Comparison of ENCODE assay signal across 1 cellular context in the genomic region with DNA sequence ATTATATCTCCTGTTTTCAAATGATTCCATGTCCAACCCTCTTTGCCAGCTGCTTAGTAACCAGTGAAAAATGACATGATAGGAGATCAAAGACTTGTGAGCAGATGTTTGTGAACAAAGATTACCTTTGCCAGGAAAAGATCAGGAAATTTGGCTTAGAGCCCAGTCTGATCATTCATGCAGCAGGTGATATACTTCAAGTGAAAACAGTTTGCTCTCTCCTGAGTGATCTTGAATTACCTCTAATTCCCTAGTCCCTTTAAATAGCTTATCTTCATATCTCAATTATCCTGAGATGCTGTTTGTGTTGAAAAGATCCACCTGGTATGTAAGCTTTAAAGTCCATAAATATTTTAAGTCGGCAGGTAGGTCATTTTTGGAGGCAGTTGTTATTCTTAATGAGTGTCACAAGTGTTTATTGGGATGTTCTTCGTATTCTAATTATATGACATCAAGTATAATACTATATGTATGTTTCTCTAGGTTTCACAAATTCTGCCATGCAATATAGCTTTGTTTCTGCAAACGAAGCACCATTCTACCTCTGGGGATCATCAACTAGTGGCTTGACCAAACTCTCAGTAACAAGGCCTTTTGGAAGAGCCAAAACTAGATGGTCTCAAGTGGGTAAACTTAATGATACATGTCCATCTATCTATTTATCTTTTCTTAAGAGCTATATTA.
TF ChIP-seq lines count a peak whose summit lies in the region.

No MANE protein-coding gene starts in this region.

TF ChIP-seq in HepG2, 621 proteins besides CTCF, POLR2A, EP300 and RAD21 (continued from another document):
- TF ChIP-seq, protein P1, sequence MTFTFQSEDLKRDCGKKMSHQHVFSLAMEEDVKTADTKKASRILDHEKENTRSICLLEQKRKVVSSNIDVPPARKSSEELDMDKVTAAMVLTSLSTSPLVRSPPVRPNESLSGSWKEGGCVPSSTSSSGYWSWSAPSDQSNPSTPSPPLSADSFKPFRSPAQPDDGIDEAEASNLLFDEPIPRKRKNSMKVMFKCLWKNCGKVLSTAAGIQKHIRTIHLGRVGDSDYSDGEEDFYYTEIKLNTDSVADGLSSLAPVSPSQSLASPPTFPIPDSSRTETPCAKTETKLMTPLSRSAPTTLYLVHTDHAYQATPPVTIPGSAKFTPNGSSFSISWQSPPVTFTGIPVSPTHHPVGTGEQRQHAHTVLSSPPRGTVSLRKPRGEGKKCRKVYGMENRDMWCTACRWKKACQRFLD (CRISPR knock-in tag; IDR thresholded peaks at IDR 0.05; ENCODE audit: borderline replicate concordance), result no peak
- TF ChIP-seq ZNF24 (IDR thresholded peaks at IDR 0.05), result peak; percentile 50; the same call in 1 of the 2 replicates
- peak; percentile 98 for TF ChIP-seq HMG20A (CRISPR knock-in tag; IDR thresholded peaks at IDR 0.05; ENCODE audit: borderline replicate concordance)
- no peak for TF ChIP-seq PAWR (CRISPR knock-in tag; IDR thresholded peaks at IDR 0.05; ENCODE audit: borderline replicate concordance)
- peak; percentile 98 for TF ChIP-seq PAXIP1 (CRISPR knock-in tag; conservative IDR thresholded peaks at IDR 0.05)
- TF ChIP-seq ZNF776 (CRISPR knock-in tag; IDR thresholded peaks at IDR 0.05), result no peak
- TF ChIP-seq GZF1 (CRISPR knock-in tag; IDR thresholded peaks at IDR 0.05), result no peak
- no peak for TF ChIP-seq SPEN (CRISPR knock-in tag; IDR thresholded peaks at IDR 0.05; ENCODE audit: low read depth)
- TF ChIP-seq ZNF646 (CRISPR knock-in tag; IDR thresholded peaks at IDR 0.05), result no peak
- TF ChIP-seq JUNB (CRISPR knock-in tag; IDR thresholded peaks at IDR 0.05; ENCODE audit: borderline replicate concordance), result peak; percentile 77; the same call in 1 of the 2 replicates
- no peak for TF ChIP-seq ZNF138 (CRISPR knock-in tag; IDR thresholded peaks at IDR 0.05; ENCODE audit: low read depth)
- TF ChIP-seq, protein P2, sequence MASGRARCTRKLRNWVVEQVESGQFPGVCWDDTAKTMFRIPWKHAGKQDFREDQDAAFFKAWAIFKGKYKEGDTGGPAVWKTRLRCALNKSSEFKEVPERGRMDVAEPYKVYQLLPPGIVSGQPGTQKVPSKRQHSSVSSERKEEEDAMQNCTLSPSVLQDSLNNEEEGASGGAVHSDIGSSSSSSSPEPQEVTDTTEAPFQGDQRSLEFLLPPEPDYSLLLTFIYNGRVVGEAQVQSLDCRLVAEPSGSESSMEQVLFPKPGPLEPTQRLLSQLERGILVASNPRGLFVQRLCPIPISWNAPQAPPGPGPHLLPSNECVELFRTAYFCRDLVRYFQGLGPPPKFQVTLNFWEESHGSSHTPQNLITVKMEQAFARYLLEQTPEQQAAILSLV (CRISPR knock-in tag; IDR thresholded peaks at IDR 0.05; ENCODE audit: borderline replicate concordance), result no peak
- TF ChIP-seq KAT8 (CRISPR knock-in tag; IDR thresholded peaks at IDR 0.05), result peak; percentile 86
- TF ChIP-seq SNAPC5 (CRISPR knock-in tag; IDR thresholded peaks at IDR 0.05; ENCODE audit: borderline replicate concordance), result 0 out of 2 replicates have a peak, but pooled peaks have one; percentile 57
- no peak for TF ChIP-seq ZSCAN21 (CRISPR knock-in tag; IDR thresholded peaks at IDR 0.05; ENCODE audit: borderline replicate concordance)
- peak; percentile 94 for TF ChIP-seq DNMT3B (CRISPR knock-in tag; conservative IDR thresholded peaks at IDR 0.05)
- TF ChIP-seq NR2F1 (CRISPR knock-in tag; IDR thresholded peaks at IDR 0.05), result 0 out of 4 replicates have a peak, but pooled peaks of 1 of the 2 experiments have one; percentile 15
- TF ChIP-seq ZNF441 (CRISPR knock-in tag; IDR thresholded peaks at IDR 0.05; ENCODE audit: borderline replicate concordance), result no peak
- TF ChIP-seq ZNF691 (CRISPR knock-in tag; IDR thresholded peaks at IDR 0.05; ENCODE audit: borderline replicate concordance, low read depth), result no peak
- TF ChIP-seq BCL6 (CRISPR knock-in tag; IDR thresholded peaks at IDR 0.05), result peak; percentile 90
- TF ChIP-seq ZNF574 (CRISPR knock-in tag; IDR thresholded peaks at IDR 0.05), result 0 out of 2 replicates have a peak, but pooled peaks have one; percentile 35
- no peak for TF ChIP-seq RAD51 (IDR thresholded peaks at IDR 0.05; ENCODE audit: borderline replicate concordance)
- TF ChIP-seq ZNF547 (CRISPR knock-in tag; IDR thresholded peaks at IDR 0.05), result no peak
- peak; percentile 73 for TF ChIP-seq SP5 (CRISPR knock-in tag; IDR thresholded peaks at IDR 0.05; ENCODE audit: borderline replicate concordance, low read depth)
- TF ChIP-seq MEF2D (CRISPR knock-in tag; IDR thresholded peaks at IDR 0.05), result peak; percentile 92
- TF ChIP-seq ARID4A (CRISPR knock-in tag; IDR thresholded peaks at IDR 0.05; ENCODE audit: borderline replicate concordance), result no peak; the same call in 1 of the 2 replicates
- peak; percentile 87 for TF ChIP-seq HMG20B (CRISPR knock-in tag; conservative IDR thresholded peaks at IDR 0.05)
- TF ChIP-seq DRAP1 (CRISPR knock-in tag; IDR thresholded peaks at IDR 0.05), result peak; percentile 9; the same call in 1 of the 2 replicates
- peak; percentile 98 for TF ChIP-seq ISL2 (CRISPR knock-in tag; IDR thresholded peaks at IDR 0.05)
- TF ChIP-seq ELF3 (CRISPR knock-in tag; IDR thresholded peaks at IDR 0.05), result peak; percentile 91
